ENCODE assay signal across 36 cellular contexts in the genomic region with DNA sequence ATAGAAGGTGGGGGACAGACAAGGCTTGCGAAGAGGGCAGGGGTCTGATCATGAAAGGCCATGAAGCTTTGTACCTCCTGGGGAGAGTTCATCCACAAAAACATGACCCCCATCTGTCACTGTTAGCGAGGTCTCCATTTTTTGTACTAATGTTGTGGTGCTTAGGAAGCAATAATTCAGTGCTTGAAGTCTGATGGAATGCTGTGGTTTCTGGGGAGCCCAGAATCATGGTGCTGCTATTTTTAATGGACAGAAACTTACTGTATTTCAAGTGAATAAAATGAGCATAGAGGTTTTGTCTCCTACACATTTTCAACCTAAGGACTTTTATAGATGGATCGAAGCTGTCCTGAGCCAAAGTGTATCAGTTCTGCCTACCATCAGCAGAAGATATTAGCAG.
DNase-seq lines count a peak whose midpoint lies in the region; ATAC-seq and TF ChIP-seq lines count a peak whose summit lies in the region.
"Had no signal": no experiment of that assay in that cellular context is flagged by ENCODE, and none has a peak within 500 bp of the region (broad histone marks: within the 10 kb centered on the region; RNA-seq: fewer than 3 reads in every experiment).

No MANE protein-coding gene starts in this region.

- no peak for TF ChIP-seq CTCF in fibroblast of mammary gland (conservative IDR thresholded peaks at IDR 0.05; ENCODE audit: control insufficient read depth, insufficient read depth, low read depth, low read length)
- TF ChIP-seq CTCF in nephron (IDR thresholded peaks at IDR 0.05; ENCODE audit: unreplicated experiment in 3 of 3): no peak

- 0 out of 2 replicates have a peak, but pooled peaks cover 7% of the 10 kb centered on the region for H3K9me3 ChIP-seq in SK-N-MC (ENCODE audit: low read depth, low read length)
- H3K9me3 ChIP-seq: ovary, testis had no signal

- intact Hi-C loops in head of caudate nucleus (cut with DNase I): no loop called here

- H3K27ac ChIP-seq in SK-N-MC: peak overlapping the region; percentile 100
- H3K27ac ChIP-seq: ovary, testis, VCaP had no signal

- H3K9ac ChIP-seq in SK-N-MC (ENCODE audit: insufficient read length): peak overlapping the region; percentile 82

- H3K9me3 Mint-ChIP-seq in nephron: peaks cover 21% of the 10 kb centered on the region
- peaks cover 22% of the 10 kb centered on the region for H3K9me3 Mint-ChIP-seq in activated naive CD8-positive, alpha-beta T cell treated with anti-CD3 and anti-CD28 coated beads, Interleukin-2, amount 50 U/mL, for 24 hours

- H3K4me3 ChIP-seq in SK-N-MC (peak overlapping the region; percentile 52; the same call in 1 of the 2 replicates), fibroblast of mammary gland (ENCODE audit: control insufficient read depth, low read depth, low read length) (no peak overlapping the region)
- H3K4me3 ChIP-seq: ovary, testis had no signal

- DNase-seq in EH (ENCODE audit: low read depth) (peak; percentile 54), SK-N-MC (ENCODE audit: low read depth, low spot score) (no peak), fibroblast of mammary gland (ENCODE audit: low read depth) (peak; percentile 31), head of caudate nucleus (no peak), NCI-H69 (lab: John Stamatoyannopoulos, UW) (no peak), activated gamma-delta T cell (lab: John Stamatoyannopoulos, UW) (no peak)
- DNase-seq in activated naive CD8-positive, alpha-beta T cell treated with anti-CD3 and anti-CD28 coated beads, Interleukin-2, amount 50 U/mL, for 24 hours: no peak
- DNase-seq: activated CD4-positive, alpha-beta T cell treated with anti-CD3 and anti-CD28 coated beads for 4 hours; activated effector memory CD4-positive, alpha-beta T cell treated with Interleukin-2 at 50 U/mL for 16 hours; AML-193; aorta; CD4-positive, alpha-beta T cell; central memory CD4-positive, alpha-beta T cell; effector memory CD8-positive, alpha-beta T cell; foreskin melanocyte; H9; hypothalamus; Kasumi-1; left colon; mammary epithelial cell; MV-4-11; NCI-H1436; NCI-H2081 treated with DMSO at 0.1 percent for 48 hours; NCI-H226; NCI-H526 treated with DMSO at 0.1 percent for 48 hours; ovary; Right ventricle myocardium superior; stimulated activated CD4-positive, alpha-beta T cell treated with anti-CD3 and anti-CD28 coated beads, Interleukin-2, amount 100 ng/mL, for 24 hours; testis had no signal

- H3K4me1 Mint-ChIP-seq in nephron: peaks cover 45% of the 10 kb centered on the region
- no peaks in the 10 kb centered on the region for H3K4me1 Mint-ChIP-seq in activated naive CD8-positive, alpha-beta T cell treated with anti-CD3 and anti-CD28 coated beads, Interleukin-2, amount 50 U/mL, for 24 hours

- no peak overlapping the region for H3K4me3 Mint-ChIP-seq in nephron
- no peak overlapping the region for H3K4me3 Mint-ChIP-seq in activated naive CD8-positive, alpha-beta T cell treated with anti-CD3 and anti-CD28 coated beads, Interleukin-2, amount 50 U/mL, for 24 hours
- H3K4me3 Mint-ChIP-seq: activated naive CD8-positive, alpha-beta T cell; CD4-positive, alpha-beta T cell; effector memory CD8-positive, alpha-beta T cell; H9; neural crest cell; stimulated activated naive CD8-positive, alpha-beta T cell treated with anti-CD3 and anti-CD28 coated beads, Interleukin-15, Interleukin-2, amounts not matched to agents 100 ng/mL and 50 ng/mL, for 24 hours; T-helper 2 cell treated with Interferon-gamma antibody and Interleukin-4, amounts not matched to agents 5 μg/mL and 100 μg/mL, for 36 hours had no signal

- peak overlapping the region; percentile 70 to 87 (median 84) for H3K27ac Mint-ChIP-seq in nephron
- H3K27ac Mint-ChIP-seq in activated naive CD8-positive, alpha-beta T cell treated with anti-CD3 and anti-CD28 coated beads, Interleukin-2, amount 50 U/mL, for 24 hours: no peak overlapping the region
- H3K27ac Mint-ChIP-seq: activated naive CD8-positive, alpha-beta T cell; CD4-positive, alpha-beta T cell; effector memory CD8-positive, alpha-beta T cell; H9; stimulated activated naive CD8-positive, alpha-beta T cell treated with anti-CD3 and anti-CD28 coated beads, Interleukin-15, Interleukin-2, amounts not matched to agents 100 ng/mL and 50 ng/mL, for 24 hours; T-helper 2 cell treated with Interferon-gamma antibody and Interleukin-4, amounts not matched to agents 5 μg/mL and 100 μg/mL, for 36 hours had no signal

- ATAC-seq in activated naive CD8-positive, alpha-beta T cell treated with anti-CD3 and anti-CD28 coated beads, Interleukin-2, amount 50 U/mL, for 24 hours: no peak
- ATAC-seq: effector memory CD8-positive, alpha-beta T cell; HepG2; left colon had no signal

- H3K36me3 Mint-ChIP-seq in nephron (ENCODE audit: low read depth): peaks cover 10% of the 10 kb centered on the region
- H3K36me3 Mint-ChIP-seq in activated naive CD8-positive, alpha-beta T cell treated with anti-CD3 and anti-CD28 coated beads, Interleukin-2, amount 50 U/mL, for 24 hours (ENCODE audit: low read depth): peaks cover 6% of the 10 kb centered on the region

- no peaks in the 10 kb centered on the region for H3K27me3 Mint-ChIP-seq in nephron (ENCODE audit: low read depth)
- no peaks in the 10 kb centered on the region for H3K27me3 Mint-ChIP-seq in activated naive CD8-positive, alpha-beta T cell treated with anti-CD3 and anti-CD28 coated beads, Interleukin-2, amount 50 U/mL, for 24 hours
- H3K27me3 Mint-ChIP-seq: CD4-positive, alpha-beta T cell; effector memory CD8-positive, alpha-beta T cell; stimulated activated naive CD8-positive, alpha-beta T cell treated with anti-CD3 and anti-CD28 coated beads, Interleukin-15, Interleukin-2, amounts not matched to agents 100 ng/mL and 50 ng/mL, for 24 hours had no signal

- peaks cover 15% of the 10 kb centered on the region; the same call in 1 of the 2 replicates for H3K36me3 ChIP-seq in SK-N-MC (ENCODE audit: insufficient read depth, low read length)
- H3K36me3 ChIP-seq: ovary had no signal

Comparison
In these comparisons a context has a peak if more than half of its experiments do, and no peak if none do; other contexts are left out.
1. DNase-seq: peak in EH (single experiment) and fibroblast of mammary gland (single experiment); none in SK-N-MC (single experiment), head of caudate nucleus (0 of 42), NCI-H69 (single experiment), activated gamma-delta T cell (single experiment) and activated naive CD8-positive, alpha-beta T cell treated with anti-CD3 and anti-CD28 coated beads, Interleukin-2, amount 50 U/mL, for 24 hours (single experiment).